ENCODE assay signal across 14 cellular contexts in genomic region chr15:57053470-57053869, GRCh38.
"Had no signal": no experiment of that assay in that cellular context is flagged by ENCODE, and none has a peak within 500 bp of the region (broad histone marks: within the 10 kb centered on the region; RNA-seq: fewer than 3 reads in every experiment).

No MANE protein-coding gene starts in this region.

- H3K27me3 ChIP-seq: ascending aorta, sigmoid colon, spleen, tibial nerve had no signal

- H3K9me3 ChIP-seq: ascending aorta, sigmoid colon, spleen, tibial nerve had no signal

- H3K4me3 ChIP-seq: ascending aorta, sigmoid colon, spleen, tibial nerve had no signal

- H3K36me3 ChIP-seq: ascending aorta, sigmoid colon, tibial nerve had no signal

- H3K27ac Mint-ChIP-seq: activated T-helper 17 cell treated with anti-CD3 and anti-CD28 coated beads, Interleukin-2, amount 50 U/mL, for 72 hours had no signal

- DNase-seq: activated CD4-positive, alpha-beta T cell treated with anti-CD3 and anti-CD28 coated beads for 1 hour; activated CD4-positive, alpha-beta T cell treated with anti-CD3 and anti-CD28 coated beads, Interleukin-2, amount 50 U/mL, for 48 hours; activated naive CD4-positive, alpha-beta T cell treated with Interleukin-2 at 50 U/mL for 16 hours; left ventricle myocardium superior; mesendoderm; sigmoid colon; spleen had no signal

- FAIRE-seq: bronchial epithelial cell, keratinocyte had no signal

- H3K4me3 Mint-ChIP-seq: activated T-helper 17 cell treated with anti-CD3 and anti-CD28 coated beads, Interleukin-2, amount 50 U/mL, for 72 hours; neural crest cell had no signal

- H3K9me3 Mint-ChIP-seq: activated T-helper 17 cell treated with anti-CD3 and anti-CD28 coated beads, Interleukin-2, amount 50 U/mL, for 72 hours had no signal

- ATAC-seq: activated T-helper 17 cell treated with anti-CD3 and anti-CD28 coated beads, Interleukin-2, amount 50 U/mL, for 72 hours; esophagus mucosa; left ventricle myocardium superior had no signal

- H3K27me3 Mint-ChIP-seq: activated T-helper 17 cell treated with anti-CD3 and anti-CD28 coated beads, Interleukin-2, amount 50 U/mL, for 72 hours had no signal

- H3K27ac ChIP-seq: ascending aorta, sigmoid colon, spleen, tibial nerve had no signal
